1 cellular context compared by ENCODE assay signal in the genomic region with DNA sequence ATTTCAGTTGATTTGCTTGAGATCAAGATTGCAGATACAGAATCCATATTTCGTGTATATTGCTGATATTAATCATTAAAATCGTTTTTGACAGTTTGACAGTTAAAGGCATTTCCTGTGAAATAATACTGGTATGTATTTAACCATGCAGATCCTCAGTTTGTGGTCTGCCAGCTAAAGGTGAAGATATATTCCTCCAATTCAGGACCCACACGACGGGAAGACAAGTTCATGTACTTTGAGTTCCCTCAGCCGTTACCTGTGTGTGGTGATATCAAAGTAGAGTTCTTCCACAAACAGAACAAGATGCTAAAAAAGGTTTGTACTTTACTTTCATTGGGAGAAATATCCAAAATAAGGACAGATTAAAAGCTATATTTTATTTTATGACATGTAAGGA.
TF ChIP-seq lines count a peak whose summit lies in the region.

No MANE protein-coding gene starts in this region.

TF ChIP-seq in SK-N-SH treated with all-trans-retinoic acid at 6 μM for 48 hours, 23 proteins besides CTCF, POLR2A, EP300 and RAD21 (continued from another document):
- no peak for TF ChIP-seq ESRRG (CRISPR knock-in tag; IDR thresholded peaks at IDR 0.05)
- TF ChIP-seq, protein P1, sequence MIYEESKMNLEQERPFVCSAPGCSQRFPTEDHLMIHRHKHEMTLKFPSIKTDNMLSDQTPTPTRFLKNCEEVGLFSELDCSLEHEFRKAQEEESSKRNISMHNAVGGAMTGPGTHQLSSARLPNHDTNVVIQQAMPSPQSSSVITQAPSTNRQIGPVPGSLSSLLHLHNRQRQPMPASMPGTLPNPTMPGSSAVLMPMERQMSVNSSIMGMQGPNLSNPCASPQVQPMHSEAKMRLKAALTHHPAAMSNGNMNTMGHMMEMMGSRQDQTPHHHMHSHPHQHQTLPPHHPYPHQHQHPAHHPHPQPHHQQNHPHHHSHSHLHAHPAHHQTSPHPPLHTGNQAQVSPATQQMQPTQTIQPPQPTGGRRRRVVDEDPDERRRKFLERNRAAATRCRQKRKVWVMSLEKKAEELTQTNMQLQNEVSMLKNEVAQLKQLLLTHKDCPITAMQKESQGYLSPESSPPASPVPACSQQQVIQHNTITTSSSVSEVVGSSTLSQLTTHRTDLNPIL (CRISPR knock-in tag; IDR thresholded peaks at IDR 0.05; ENCODE audit: low read depth), result no peak
- TF ChIP-seq TCF4 (CRISPR knock-in tag; IDR thresholded peaks at IDR 0.05; ENCODE audit: borderline replicate concordance), result no peak
- TF ChIP-seq ISL1 (CRISPR knock-in tag; IDR thresholded peaks at IDR 0.05), result no peak
